11 cellular contexts compared by ENCODE assay signal in genomic region chr2:86298411-86299390, GRCh38. TPM values are rescaled to one million over a fixed set of nuclear protein-coding genes. Genes with fewer than 3 reads are reported as not detected.
DNase-seq lines count a peak whose midpoint lies in the region; ATAC-seq and TF ChIP-seq lines count a peak whose summit lies in the region.
"Had no signal": no experiment of that assay in that cellular context is flagged by ENCODE, and none has a peak within 500 bp of the region (broad histone marks: within the 10 kb centered on the region; RNA-seq: fewer than 3 reads in every experiment).

No MANE protein-coding gene starts in this region.

- no peak overlapping the region for H2AK5ac ChIP-seq in H9 (ENCODE audit: insufficient read length, low read length)

- no peaks in the 10 kb centered on the region for H3K79me1 ChIP-seq in H9 (ENCODE audit: insufficient read depth, low read depth, low read length, poor library complexity, severe bottlenecking)

- H3K27me3 Mint-ChIP-seq in H9 (ENCODE audit: low read depth): no peaks in the 10 kb centered on the region; the same call in 1 of the 2 replicates

- H2BK12ac ChIP-seq in H9 (ENCODE audit: insufficient read length, low read depth, low read length): no peak overlapping the region

- no peak overlapping the region for H3K56ac ChIP-seq in H9 (ENCODE audit: insufficient read length, low read depth, low read length)

- H3K27ac Mint-ChIP-seq in H9: no peak overlapping the region
- H3K27ac Mint-ChIP-seq: dendritic cell treated with granulocyte-macrophage colony-stimulating factor and Interleukin-4, amounts not matched to agents 40 ng/mL and 50 ng/mL, for 4 days had no signal

- no peaks in the 10 kb centered on the region for H3K79me2 ChIP-seq in H9 (ENCODE audit: insufficient read depth, low read length)

- H2BK5ac ChIP-seq in H9 (ENCODE audit: insufficient read length, low read length): no peak overlapping the region

- no peak overlapping the region for H4K8ac ChIP-seq in H9 (replicated peaks; ENCODE audit: insufficient read length, low read depth, low read length)

- H3K36me3 Mint-ChIP-seq in H9 (ENCODE audit: insufficient read depth in 1 of 3, low read depth in 3 of 3): no peaks in the 10 kb centered on the region

- H2BK120ac ChIP-seq in H9 (ENCODE audit: low read depth, low read length, poor library complexity, severe bottlenecking): no peak overlapping the region

- no peak overlapping the region for H2BK15ac ChIP-seq in H9 (ENCODE audit: low read depth, low read length)

- no peak overlapping the region for H2BK20ac ChIP-seq in H9 (ENCODE audit: low read depth, low read length, poor library complexity, severe bottlenecking)

- no peaks in the 10 kb centered on the region for H4K20me1 ChIP-seq in H9 (ENCODE audit: control insufficient read depth, insufficient read depth, insufficient read length)

- peaks cover 13 to 24% of the 10 kb centered on the region in 2 experiments for H3K4me1 Mint-ChIP-seq in H9

- DNase-seq in H9 (no peak), astrocyte of the cerebellum (ENCODE audit: low read depth) (no peak), hepatic stellate cell (ENCODE audit: low spot score) (peak; percentile 43), retina (peak; percentile 50), NCI-H1694 (lab: John Stamatoyannopoulos, UW) (no peak), NCI-H226 (no peak), D341Med (ENCODE audit: low spot score) (no peak)

- H3K4me3 Mint-ChIP-seq in H9: no peak overlapping the region
- H3K4me3 Mint-ChIP-seq: dendritic cell treated with granulocyte-macrophage colony-stimulating factor and Interleukin-4, amounts not matched to agents 40 ng/mL and 50 ng/mL, for 4 days had no signal

- no peaks in the 10 kb centered on the region for H3K27me3 ChIP-seq in H9 (ENCODE audit: insufficient read depth, low read length)

- H3K27ac ChIP-seq in H9 (ENCODE audit: insufficient read length, low read depth, low read length): no peak overlapping the region
- H3K27ac ChIP-seq: SK-N-MC, skin epidermis had no signal

- H3K4ac ChIP-seq in H9 (ENCODE audit: low read depth, low read length): no peak overlapping the region

- TF ChIP-seq CTCF in H9 (conservative IDR thresholded peaks at IDR 0.05) (peak; percentile 63), astrocyte of the cerebellum (IDR thresholded peaks at IDR 0.05; ENCODE audit: low read depth, low read length, missing control alignments) (peak; percentile 32)

- H4K91ac ChIP-seq in H9 (ENCODE audit: insufficient read length, low read depth, low read length): no peak overlapping the region

- in situ Hi-C loops in astrocyte of the cerebellum (cut with HindIII; ENCODE audit: low sequenced_read_pairs): loop anchor here (5.0 kb wide), 1 partner anchor 76 kb away; no protein-coding TSS in a partner anchor

- no peak overlapping the region for H4K5ac ChIP-seq in H9 (ENCODE audit: insufficient read length, low read depth, low read length)

- ATAC-seq in GM19395 (IDR thresholded peaks at IDR 0.05; ENCODE audit: unreplicated experiment): no peak

- H3K9ac ChIP-seq in H9 (ENCODE audit: extremely low read depth, insufficient read length, low read length): no peak overlapping the region

- H3T11ph ChIP-seq in H9 (ENCODE audit: low read length): no peak overlapping the region

- no peaks in the 10 kb centered on the region for H3K4me1 ChIP-seq in H9 (ENCODE audit: insufficient read depth, low read length)

- H3K9me3 Mint-ChIP-seq in H9: no peaks in the 10 kb centered on the region
- H3K9me3 Mint-ChIP-seq: dendritic cell treated with granulocyte-macrophage colony-stimulating factor and Interleukin-4, amounts not matched to agents 40 ng/mL and 50 ng/mL, for 4 days had no signal

- H3K23me2 ChIP-seq in H9 (ENCODE audit: insufficient read length, low read depth, low read length, poor library complexity, severe bottlenecking): no peaks in the 10 kb centered on the region

- no peaks in the 10 kb centered on the region for H3K9me3 ChIP-seq in H9 (ENCODE audit: control insufficient read depth, low read depth, low read length)

- H3K4me2 ChIP-seq in H9 (ENCODE audit: insufficient read depth, insufficient read length, low read length): no peak overlapping the region

- H3K23ac ChIP-seq in H9 (ENCODE audit: insufficient read length, low read depth, low read length): no peak overlapping the region

- H3K18ac ChIP-seq in H9 (ENCODE audit: insufficient read length, low read depth, low read length): no peak overlapping the region

- no peak overlapping the region for H2AFZ ChIP-seq in H9 (ENCODE audit: low read length)

- no CpG with 5 or more reads among the region's 11 CpGs for whole genome bisulfite sequencing in H9 (ENCODE audit: extremely low coverage, insufficient read length, low lambda C conversion rate)

- no peak overlapping the region for H3K14ac ChIP-seq in H9 (ENCODE audit: insufficient read depth, low read length)

- no peak overlapping the region for H3K4me3 ChIP-seq in astrocyte of the cerebellum (ENCODE audit: low read depth, low read length)
- H3K4me3 ChIP-seq: SK-N-MC, skin epidermis had no signal

RNA-seq across cellular contexts. Expression of gene REEP1, which starts 38.7 kb away (rescaled TPM):
- 0.66 and 1.3 TPM in 2 replicates for total RNA-seq in H9 (2021)

Comparison
In these comparisons a context has a peak if more than half of its experiments do, and no peak if none do; other contexts are left out.
1. DNase-seq: peak in hepatic stellate cell (single experiment) and retina (single experiment); none in H9 (single experiment), astrocyte of the cerebellum (single experiment), NCI-H1694 (single experiment), NCI-H226 (single experiment) and D341Med (single experiment).